In the genomic region with DNA sequence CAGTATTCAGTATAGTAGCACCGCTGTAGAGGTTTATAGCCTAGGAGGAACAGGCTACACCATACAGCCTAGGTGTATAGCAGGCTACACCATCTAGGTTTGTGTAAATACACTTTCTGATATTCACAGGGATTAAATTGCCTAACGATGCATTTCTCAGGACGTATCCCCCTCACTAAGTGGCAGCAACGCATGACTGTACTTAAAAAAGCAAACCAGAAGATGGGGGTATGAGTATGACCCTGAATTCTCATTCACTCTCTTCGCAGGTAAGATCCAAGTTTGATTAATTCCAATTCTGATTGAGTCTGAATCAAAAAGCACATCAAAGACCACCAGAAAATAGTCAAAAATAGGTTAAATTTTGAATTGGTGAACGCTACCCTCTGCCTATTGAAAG, we compare ENCODE assay signal across 8 cellular contexts. TPM values are rescaled to one million over a fixed set of nuclear protein-coding genes. Genes with fewer than 3 reads are reported as not detected.
A peak's percentile ranks its signal among the peaks of the same experiment; 100 is the strongest.
DNase-seq lines count a peak whose midpoint lies in the region; ATAC-seq, FAIRE-seq and TF ChIP-seq lines count a peak whose summit lies in the region.

No MANE protein-coding gene starts in this region.

- no peak for FAIRE-seq in D721Med (lab: Jason Lieb, UNC)

- peaks cover 45% of the 10 kb centered on the region for H3K79me2 ChIP-seq in osteoblast (ENCODE audit: insufficient read depth, low read length)

- H3K36me3 ChIP-seq in ectodermal cell (ENCODE audit: control insufficient read depth, insufficient read depth, low read length) (peaks cover 20% of the 10 kb centered on the region), osteoblast (ENCODE audit: insufficient read depth, low read length) (peaks cover 11% of the 10 kb centered on the region)

- H3K27ac ChIP-seq in ectodermal cell (ENCODE audit: insufficient read depth, low read depth, low read length, poor library complexity, severe bottlenecking) (no peak overlapping the region), osteoblast (ENCODE audit: low read depth, low read length) (peak overlapping the region; percentile 84)

- TF ChIP-seq CTCF in D721Med (IDR thresholded peaks at IDR 0.05; ENCODE audit: insufficient read depth, missing control alignments) (peak; percentile 5), osteoblast (IDR thresholded peaks at IDR 0.05; ENCODE audit: extremely low read depth, low read depth, low read length) (no peak)

- WGBS in ectodermal cell, 2 experiments, result 43 to 51% methylated on average over 6 of the region's 6 CpGs

- ATAC-seq in GM21526 (IDR thresholded peaks at IDR 0.05; ENCODE audit: low FRiP score, unreplicated experiment) (no peak), GM21381 (IDR thresholded peaks at IDR 0.05; ENCODE audit: unreplicated experiment) (no peak)

- no peaks in the 10 kb centered on the region for H3K27me3 ChIP-seq in ectodermal cell (ENCODE audit: control insufficient read depth, insufficient read depth, low read length, poor library complexity, severe bottlenecking)
- no peaks in the 10 kb centered on the region for H3K27me3 ChIP-seq in osteoblast (ENCODE audit: insufficient read depth, low read length)

- peak overlapping the region; percentile 95 for H2AFZ ChIP-seq in osteoblast (ENCODE audit: low read length)

- peak overlapping the region; percentile 77 for H3K4me2 ChIP-seq in osteoblast (ENCODE audit: insufficient read depth, low read length)

- H4K20me1 ChIP-seq in osteoblast (ENCODE audit: insufficient read depth, low read length), result no peaks in the 10 kb centered on the region

- H3K4me1 ChIP-seq in ectodermal cell (ENCODE audit: control insufficient read depth, insufficient read depth, low read length) (no peaks in the 10 kb centered on the region), osteoblast (ENCODE audit: insufficient read depth, low read length) (peaks cover 16% of the 10 kb centered on the region)

- no peak for DNase-seq in D721Med (ENCODE audit: insufficient read length, low spot score)
- peak; percentile 32 for DNase-seq in NCI-H69 (lab: John Stamatoyannopoulos, UW)
- no peak for DNase-seq in osteoblast (ENCODE audit: insufficient read length, low spot score, missing footprints)
- no peak for DNase-seq in NCI-H2171 treated with DMSO at 0.1 percent for 48 hours (lab: John Stamatoyannopoulos, UW)
- no peak for DNase-seq in islet precursor cell

- H3K9me3 ChIP-seq in ectodermal cell (ENCODE audit: control insufficient read depth, low read length) (no peaks in the 10 kb centered on the region), osteoblast (ENCODE audit: low read depth, low read length) (no peaks in the 10 kb centered on the region)

- H3K4me3 ChIP-seq in ectodermal cell (ENCODE audit: insufficient read depth, low read depth, low read length), result peak overlapping the region; percentile 85
- H3K4me3 ChIP-seq in osteoblast (ENCODE audit: insufficient read depth, low read length), result peak overlapping the region; percentile 97

RNA-seq across cellular contexts. Expression of gene ORC5, which starts 1.0 kb away (rescaled TPM):
- polyA plus RNA-seq in ectodermal cell (2013, experiment 1 of 4), result 27.7 TPM
- polyA plus RNA-seq in ectodermal cell (2013, experiment 2 of 4), result 31.1 TPM
- polyA plus RNA-seq in ectodermal cell (2013, experiment 3 of 4), result 22.8 TPM
- 23.1 TPM for polyA plus RNA-seq in ectodermal cell (2013, experiment 4 of 4)
- total RNA-seq in osteoblast, result 22.1 and 25.6 TPM in 2 replicates
